In genomic region chr19:45159971-45160324, GRCh38 we compare ENCODE assay signal across 35 cellular contexts. TPM values are rescaled to one million over a fixed set of nuclear protein-coding genes. Genes with fewer than 3 reads are reported as not detected.
"Had no signal": no experiment of that assay in that cellular context is flagged by ENCODE, and none has a peak within 500 bp of the region (broad histone marks: within the 10 kb centered on the region; RNA-seq: fewer than 3 reads in every experiment).

No MANE protein-coding gene starts in this region.

- H3K4me1 Mint-ChIP-seq: brain had no signal

- H3K9ac ChIP-seq: parathyroid adenoma had no signal

- H3K9me3 Mint-ChIP-seq: activated CD4-positive, alpha-beta memory T cell treated with anti-CD3 and anti-CD28 coated beads, Interleukin-2, amount 10 ng/mL, durations not matched to agents 7 days and 5 days; activated CD4-positive, alpha-beta T cell treated with anti-CD3 and anti-CD28 coated beads, Interleukin-2, amount 10 ng/mL, durations not matched to agents 7 days and 5 days; activated naive CD4-positive, alpha-beta T cell treated with anti-CD3 and anti-CD28 coated beads, Interleukin-2, amount 50 U/mL, for 72 hours; immature natural killer cell; mesothelial cell of epicardium; naive thymus-derived CD4-positive, alpha-beta T cell; WTC11 had no signal

- H3K36me3 Mint-ChIP-seq: activated naive CD4-positive, alpha-beta T cell treated with anti-CD3 and anti-CD28 coated beads, Interleukin-2, amount 50 U/mL, for 72 hours; brain; immature natural killer cell; mesothelial cell of epicardium; naive thymus-derived CD4-positive, alpha-beta T cell; WTC11 had no signal

- DNase-seq: activated CD4-positive, alpha-beta memory T cell treated with anti-CD3 and anti-CD28 coated beads, Interleukin-2, amount 10 ng/mL, durations not matched to agents 7 days and 5 days; activated CD4-positive, alpha-beta T cell treated with anti-CD3 and anti-CD28 coated beads for 1 hour; activated CD4-positive, alpha-beta T cell treated with anti-CD3 and anti-CD28 coated beads, Interleukin-2, amount 10 ng/mL, durations not matched to agents 7 days and 5 days; activated CD8-positive, alpha-beta memory T cell treated with anti-CD3 and anti-CD28 coated beads, Interleukin-2, amount 50 U/mL, for 48 hours; activated naive CD4-positive, alpha-beta T cell; activated T-cell treated with anti-CD3 and anti-CD28 coated beads, Interleukin-2, amount 50 U/mL, for 48 hours; adrenal gland; aorta; cerebellar nuclear complex; colonic mucosa; effector memory CD4-positive, alpha-beta T cell; head of caudate nucleus; hippocampal formation; immature natural killer cell; kidney; left colon; mammary epithelial cell; naive thymus-derived CD4-positive, alpha-beta T cell; nucleus accumbens; stimulated activated CD4-positive, alpha-beta T cell treated with anti-CD3 and anti-CD28 coated beads, Interleukin-15, amount 100 ng/mL, for 24 hours; stimulated activated CD4-positive, alpha-beta T cell treated with anti-CD3 and anti-CD28 coated beads, Interleukin-2, amount 100 ng/mL, for 24 hours; stimulated activated naive CD4-positive, alpha-beta T cell; tibial artery had no signal

- H3K9me3 ChIP-seq: adrenal gland, colonic mucosa, gastroesophageal sphincter, right atrium auricular region, suprapubic skin, tibial artery had no signal

- H3K4me3 Mint-ChIP-seq: activated CD4-positive, alpha-beta memory T cell treated with anti-CD3 and anti-CD28 coated beads, Interleukin-2, amount 10 ng/mL, durations not matched to agents 7 days and 5 days; activated CD4-positive, alpha-beta T cell treated with anti-CD3 and anti-CD28 coated beads, Interleukin-2, amount 10 ng/mL, durations not matched to agents 7 days and 5 days; brain; immature natural killer cell; mesothelial cell of epicardium; naive thymus-derived CD4-positive, alpha-beta T cell; WTC11 had no signal

- H3K27ac ChIP-seq: adrenal gland, cardiac muscle cell, colonic mucosa, gastroesophageal sphincter, parathyroid adenoma, right atrium auricular region, suprapubic skin, tibial artery had no signal

- H3K4me1 ChIP-seq: adrenal gland, parathyroid adenoma had no signal

- H3K4me3 ChIP-seq: adrenal gland, cardiac muscle cell, colonic mucosa, gastroesophageal sphincter, right atrium auricular region, suprapubic skin, tibial artery had no signal

- H3K27me3 ChIP-seq: cardiac muscle cell, right atrium auricular region had no signal

- ATAC-seq: activated naive CD4-positive, alpha-beta T cell treated with anti-CD3 and anti-CD28 coated beads, Interleukin-2, amount 50 U/mL, for 72 hours; gastroesophageal sphincter; left colon; naive thymus-derived CD4-positive, alpha-beta T cell; WTC11 had no signal

- H3K36me3 ChIP-seq: adrenal gland, cardiac muscle cell, colonic mucosa, gastroesophageal sphincter, right atrium auricular region, suprapubic skin, tibial artery had no signal

- H3K27ac Mint-ChIP-seq: activated CD4-positive, alpha-beta memory T cell treated with anti-CD3 and anti-CD28 coated beads, Interleukin-2, amount 10 ng/mL, durations not matched to agents 7 days and 5 days; activated CD4-positive, alpha-beta T cell treated with anti-CD3 and anti-CD28 coated beads, Interleukin-2, amount 10 ng/mL, durations not matched to agents 7 days and 5 days; activated naive CD4-positive, alpha-beta T cell treated with anti-CD3 and anti-CD28 coated beads, Interleukin-2, amount 50 U/mL, for 72 hours; immature natural killer cell; mesothelial cell of epicardium; WTC11 had no signal

RNA-seq across cellular contexts. Expression of gene NKPD1, which starts 0.8 kb away (rescaled TPM):
- total RNA-seq: aorta, endothelial cell of umbilical vein, liver had no signal
- polyA plus RNA-seq: fibroblast of lung, liver had no signal
